8 cellular contexts compared by ENCODE assay signal in the genomic region with DNA sequence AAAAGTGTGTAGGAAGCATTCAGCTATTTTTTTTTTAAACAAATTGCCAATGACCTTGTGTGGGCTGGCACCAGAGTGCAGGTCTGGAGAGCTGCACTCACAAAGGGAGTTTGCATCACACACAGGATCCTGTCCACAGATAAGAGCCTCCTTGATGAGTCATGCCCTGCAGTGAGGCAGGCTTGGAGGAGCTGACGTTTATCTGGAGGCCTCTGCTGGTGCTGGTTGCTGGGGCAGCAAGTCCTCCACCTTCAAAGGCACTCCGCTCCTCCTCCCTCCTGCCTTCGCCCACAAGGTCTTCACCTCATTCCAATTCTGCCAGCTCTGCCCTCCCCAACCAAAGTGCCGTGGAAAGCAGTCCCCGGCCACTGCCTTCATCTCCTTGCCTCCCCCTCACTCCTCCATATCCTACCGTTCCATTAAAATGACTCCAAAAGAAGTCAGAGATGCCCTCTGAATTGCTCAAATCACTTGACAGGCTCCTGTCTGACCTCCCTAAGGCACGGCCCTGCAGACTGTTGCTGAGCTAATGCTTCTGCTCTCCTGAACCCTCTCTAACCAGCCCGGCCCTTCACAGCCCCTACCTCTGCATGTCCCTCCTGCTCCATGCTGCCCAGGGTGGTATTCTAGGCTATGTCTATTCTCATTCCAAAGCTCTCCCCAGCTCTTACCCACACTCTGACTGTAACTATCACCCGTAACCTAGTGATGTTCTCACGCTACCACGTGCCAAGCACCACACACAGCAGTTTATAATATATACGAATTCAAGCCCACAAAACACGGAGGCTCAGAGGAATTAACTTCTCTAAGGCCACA. TPM values are rescaled to one million over a fixed set of nuclear protein-coding genes. Genes with fewer than 3 reads are reported as not detected.
DNase-seq lines count a peak whose midpoint lies in the region; TF ChIP-seq lines count a peak whose summit lies in the region.

No MANE protein-coding gene starts in this region.

- H3K9ac ChIP-seq in neural progenitor cell = no peak overlapping the region

- H2AFZ ChIP-seq in neural progenitor cell (replicated peaks) = no peak overlapping the region

- H3K27ac Mint-ChIP-seq in neural progenitor cell = no peak overlapping the region

- peak; percentile 95 for DNase-seq in EL
- peak; percentile 40 for DNase-seq in NCI-H510A (lab: John Stamatoyannopoulos, UW)
- DNase-seq in activated T-cell treated with anti-CD3 and anti-CD28 coated beads for 24 hours (ENCODE audit: low read depth) = peak; percentile 50
- DNase-seq in fibroblast of villous mesenchyme (ENCODE audit: low read depth) = peak; percentile 98
- DNase-seq in WERI-Rb-1 = no peak
- DNase-seq in neural progenitor cell (ENCODE audit: low spot score) = no peak
- DNase-seq in epidermal melanocyte (ENCODE audit: insufficient read length, low spot score) = no peak

- no peaks in the 10 kb centered on the region for H3K9me3 Mint-ChIP-seq in neural progenitor cell

- H3K4me2 ChIP-seq in neural progenitor cell = no peak overlapping the region

- H3K4me3 Mint-ChIP-seq in neural progenitor cell = no peak overlapping the region

- H3K9me3 ChIP-seq in WERI-Rb-1 (ENCODE audit: severe bottlenecking) = no peaks in the 10 kb centered on the region
- H3K9me3 ChIP-seq in neural progenitor cell (ENCODE audit: low read depth) = no peaks in the 10 kb centered on the region

- no peaks in the 10 kb centered on the region for H3K27me3 Mint-ChIP-seq in neural progenitor cell (ENCODE audit: insufficient read depth, low read depth)

- TF ChIP-seq CTCF in fibroblast of villous mesenchyme (IDR thresholded peaks at IDR 0.05; ENCODE audit: insufficient read depth, low read depth, low read length) (no peak), WERI-Rb-1 (IDR thresholded peaks at IDR 0.05; ENCODE audit: low read depth, low read length) (no peak), neural progenitor cell (IDR thresholded peaks at IDR 0.05) (no peak)

- no peaks in the 10 kb centered on the region for H3K4me1 Mint-ChIP-seq in neural progenitor cell

- no peaks in the 10 kb centered on the region for H3F3A ChIP-seq in neural progenitor cell (ENCODE audit: low read depth)

- no peaks in the 10 kb centered on the region for H3K4me1 ChIP-seq in neural progenitor cell

- H3K27ac ChIP-seq in skin epidermis = peak overlapping the region in 17 of 21 experiments; percentile 5 to 82 (median 59)
- no peak overlapping the region for H3K27ac ChIP-seq in WERI-Rb-1
- no peak overlapping the region for H3K27ac ChIP-seq in neural progenitor cell

- H3K4me3 ChIP-seq in fibroblast of villous mesenchyme (ENCODE audit: low read depth, low read length) (no peak overlapping the region), skin epidermis (no peak overlapping the region), WERI-Rb-1 (ENCODE audit: low read depth, low read length) (no peak overlapping the region), neural progenitor cell (no peak overlapping the region)

- H3K36me3 ChIP-seq in WERI-Rb-1 (no peaks in the 10 kb centered on the region), neural progenitor cell (no peaks in the 10 kb centered on the region)

- H3K36me3 Mint-ChIP-seq in neural progenitor cell = peaks cover 3% of the 10 kb centered on the region

- no peaks in the 10 kb centered on the region for H4K20me1 ChIP-seq in neural progenitor cell (ENCODE audit: low read depth)

- no peaks in the 10 kb centered on the region for H3K27me3 ChIP-seq in WERI-Rb-1 (ENCODE audit: insufficient read depth, low read depth, severe bottlenecking)
- no peaks in the 10 kb centered on the region for H3K27me3 ChIP-seq in neural progenitor cell

- H3K79me2 ChIP-seq in neural progenitor cell (ENCODE audit: low read depth) = no peaks in the 10 kb centered on the region

RNA-seq across cellular contexts. Expression of a gene that starts 30.9 kb away (rescaled TPM):
- total RNA-seq in fibroblast of villous mesenchyme (0.32 and 1.3 TPM in 2 replicates), neural progenitor cell (ENCODE audit: low replicate concordance) (0.34 and 0.37 TPM in 2 replicates)

Comparison
In these comparisons a context has a peak if more than half of its experiments do, and no peak if none do; other contexts are left out.
1. DNase-seq: peak in EL (single experiment), NCI-H510A (single experiment), activated T-cell treated with anti-CD3 and anti-CD28 coated beads for 24 hours (single experiment) and fibroblast of villous mesenchyme (single experiment); none in WERI-Rb-1 (single experiment), neural progenitor cell (single experiment) and epidermal melanocyte (single experiment).
2. H3K27ac ChIP-seq: peak in skin epidermis (17 of 21); none in WERI-Rb-1 (single experiment) and neural progenitor cell (single experiment).